Comparison of ENCODE assay signal across 8 cellular contexts in the genomic region with DNA sequence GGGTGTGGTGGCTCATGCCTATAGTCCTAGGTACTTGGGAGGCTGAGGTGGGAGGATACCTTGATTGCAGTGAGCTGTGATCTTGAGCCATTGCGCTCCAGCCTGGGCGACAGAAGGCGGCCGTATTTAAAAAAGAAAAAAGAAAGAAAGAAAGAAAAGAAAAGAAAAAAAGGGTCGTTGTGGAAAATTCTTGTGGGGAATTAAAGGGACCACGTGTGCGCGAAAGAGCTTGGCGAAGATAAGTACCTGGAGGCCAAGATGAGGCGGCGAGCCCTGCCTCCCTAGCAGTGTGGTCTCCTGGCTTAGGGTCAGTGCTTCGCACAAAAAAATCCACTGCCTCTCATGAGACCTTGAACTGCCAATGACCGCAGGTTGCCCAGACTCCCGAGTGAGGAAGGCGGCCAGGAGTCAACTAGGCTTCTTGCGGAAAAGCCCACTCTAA. TPM values are rescaled to one million over a fixed set of nuclear protein-coding genes. Genes with fewer than 3 reads are reported as not detected.
DNase-seq lines count a peak whose midpoint lies in the region; ATAC-seq and TF ChIP-seq lines count a peak whose summit lies in the region.

No MANE protein-coding gene starts in this region.

- peaks cover 42% of the 10 kb centered on the region for H3K4me1 Mint-ChIP-seq in activated T-cell treated with anti-CD3 and anti-CD28 coated beads, Interleukin-2, amount 50 U/mL, for 4 hours (ENCODE audit: low read depth)
- peaks cover 62% of the 10 kb centered on the region for H3K4me1 Mint-ChIP-seq in activated naive CD8-positive, alpha-beta T cell treated with anti-CD3 and anti-CD28 coated beads, Interleukin-2, amount 50 U/mL, for 24 hours
- H3K4me1 Mint-ChIP-seq in immature natural killer cell, result peaks cover 47 to 59% of the 10 kb centered on the region in 2 donors

- H3K4me1 ChIP-seq in stomach, result peaks cover 40 to 57% (median 51%) of the 10 kb centered on the region in 4 donors

- intact Hi-C loops in stomach (cut with DNase I; ENCODE audit: low total_unique reads), result no loop called here

- H3K27ac ChIP-seq in stomach, result peak overlapping the region; percentile 82 to 94 (median 92)

- H3K27me3 ChIP-seq in stomach, result no peaks in the 10 kb centered on the region

- no peak for DNase-seq in activated T-cell treated with anti-CD3 and anti-CD28 coated beads, Interleukin-2, amount 50 U/mL, for 4 hours
- DNase-seq in activated T-cell treated with anti-CD3 and anti-CD28 coated beads for 4 hours (no peak), immature natural killer cell (no peak), stomach (no peak), NCI-H2081 treated with DMSO at 0.1 percent for 48 hours (lab: John Stamatoyannopoulos, UW) (no peak), OCI-M1 (lab: John Stamatoyannopoulos, UW) (no peak)
- no peak for DNase-seq in activated naive CD8-positive, alpha-beta T cell treated with anti-CD3 and anti-CD28 coated beads, Interleukin-2, amount 50 U/mL, for 24 hours

- WGBS in stomach, 5 donors, result 3 to 6% (median 5%) methylated on average over 16 of the region's 16 CpGs

- peaks cover 0 to 6% (median 0%) of the 10 kb centered on the region in 4 donors for H3K36me3 ChIP-seq in stomach

- peak; percentile 0 to 1 for ATAC-seq in activated T-cell treated with anti-CD3 and anti-CD28 coated beads, Interleukin-2, amount 50 U/mL, for 4 hours
- ATAC-seq in activated naive CD8-positive, alpha-beta T cell treated with anti-CD3 and anti-CD28 coated beads, Interleukin-2, amount 50 U/mL, for 24 hours, result no peak
- ATAC-seq in GM21529 (IDR thresholded peaks at IDR 0.05; ENCODE audit: unreplicated experiment), result no peak

- peak overlapping the region; percentile 99 for H3K4me3 Mint-ChIP-seq in activated T-cell treated with anti-CD3 and anti-CD28 coated beads, Interleukin-2, amount 50 U/mL, for 4 hours
- peak overlapping the region; percentile 94 for H3K4me3 Mint-ChIP-seq in activated naive CD8-positive, alpha-beta T cell treated with anti-CD3 and anti-CD28 coated beads, Interleukin-2, amount 50 U/mL, for 24 hours
- peak overlapping the region; percentile 93 to 100 (median 97) for H3K4me3 Mint-ChIP-seq in immature natural killer cell

- no peaks in the 10 kb centered on the region for H3K27me3 Mint-ChIP-seq in activated T-cell treated with anti-CD3 and anti-CD28 coated beads, Interleukin-2, amount 50 U/mL, for 4 hours (ENCODE audit: low read depth)
- no peaks in the 10 kb centered on the region for H3K27me3 Mint-ChIP-seq in activated naive CD8-positive, alpha-beta T cell treated with anti-CD3 and anti-CD28 coated beads, Interleukin-2, amount 50 U/mL, for 24 hours
- peaks cover 5 to 9% (median 8%) of the 10 kb centered on the region in 3 donors for H3K27me3 Mint-ChIP-seq in immature natural killer cell (ENCODE audit: low read depth in 3 of 3)

- no peaks in the 10 kb centered on the region for H3K9me3 ChIP-seq in stomach

- no peaks in the 10 kb centered on the region for H3K9me3 Mint-ChIP-seq in activated T-cell treated with anti-CD3 and anti-CD28 coated beads, Interleukin-2, amount 50 U/mL, for 4 hours
- no peaks in the 10 kb centered on the region for H3K9me3 Mint-ChIP-seq in activated naive CD8-positive, alpha-beta T cell treated with anti-CD3 and anti-CD28 coated beads, Interleukin-2, amount 50 U/mL, for 24 hours
- no peaks in the 10 kb centered on the region for H3K9me3 Mint-ChIP-seq in immature natural killer cell

- H3K27ac Mint-ChIP-seq in activated naive CD8-positive, alpha-beta T cell treated with anti-CD3 and anti-CD28 coated beads, Interleukin-2, amount 50 U/mL, for 24 hours, result peak overlapping the region; percentile 98
- H3K27ac Mint-ChIP-seq in immature natural killer cell, result peak overlapping the region; percentile 94 to 100 (median 98)

- TF ChIP-seq EP300 in stomach (IDR thresholded peaks at IDR 0.05), result no peak

- H3K4me3 ChIP-seq in stomach, result peak overlapping the region; percentile 56 to 87 (median 82)

- no peak for TF ChIP-seq POLR2A in stomach (IDR thresholded peaks at IDR 0.05)

- no peak for TF ChIP-seq CTCF in stomach (IDR thresholded peaks at IDR 0.05)

- H3K36me3 Mint-ChIP-seq in activated T-cell treated with anti-CD3 and anti-CD28 coated beads, Interleukin-2, amount 50 U/mL, for 4 hours (ENCODE audit: insufficient read depth), result peaks cover 9% of the 10 kb centered on the region
- peaks cover 14% of the 10 kb centered on the region for H3K36me3 Mint-ChIP-seq in activated naive CD8-positive, alpha-beta T cell treated with anti-CD3 and anti-CD28 coated beads, Interleukin-2, amount 50 U/mL, for 24 hours (ENCODE audit: low read depth)
- H3K36me3 Mint-ChIP-seq in immature natural killer cell, result no peaks in the 10 kb centered on the region

RNA-seq across cellular contexts. Expression of gene NMT1, which starts 0.7 kb away (rescaled TPM):
- 100 to 1,000 TPM; 228 to 255 (median 241) TPM for total RNA-seq in activated T-cell treated with anti-CD3 and anti-CD28 coated beads, Interleukin-2, amount 50 U/mL, for 4 hours
- 10 to 100 TPM; 53.8 to 74.1 (median 69.9) TPM for polyA plus RNA-seq in immature natural killer cell
- 100 to 1,000 TPM in 2 of 5 donors, 10 to 100 TPM in 3; 30.1 to 229 (median 74.0) TPM for total RNA-seq in stomach
- 100 to 1,000 TPM in 1 of 3 donors, 10 to 100 TPM in 2; 23.3 to 230 (median 49.7) TPM for polyA plus RNA-seq in stomach

RNA-seq across cellular contexts. Expression of gene DCAKD, which starts 9.0 kb away (rescaled TPM):
- total RNA-seq in activated T-cell treated with anti-CD3 and anti-CD28 coated beads, Interleukin-2, amount 50 U/mL, for 4 hours, result 10 to 100 TPM; 17.3 to 21.1 (median 19.1) TPM
- polyA plus RNA-seq in immature natural killer cell, result 10 to 100 TPM in 1 of 3 donors, 1 to 10 TPM in 2; 8.3 to 22.9 (median 9.3) TPM
- total RNA-seq in stomach, result 10 to 100 TPM in 3 of 5 donors, 1 to 10 TPM in 2; 2.3 to 22.9 (median 14.9) TPM
- polyA plus RNA-seq in stomach, result 10 to 100 TPM in 2 of 3 donors, 1 to 10 TPM in 1; 9.5 to 17.2 (median 11.5) TPM

Comparison
In these comparisons a context has a peak if more than half of its experiments do, and no peak if none do; other contexts are left out.
1. ATAC-seq: peak in activated T-cell treated with anti-CD3 and anti-CD28 coated beads, Interleukin-2, amount 50 U/mL, for 4 hours (2 of 2); none in activated naive CD8-positive, alpha-beta T cell treated with anti-CD3 and anti-CD28 coated beads, Interleukin-2, amount 50 U/mL, for 24 hours (single experiment) and GM21529 (single experiment).
2. Peak in every context shown above with its lines, with median percentiles within 50 percentile points of each other: H3K4me3 Mint-ChIP-seq.